In the genomic region with DNA sequence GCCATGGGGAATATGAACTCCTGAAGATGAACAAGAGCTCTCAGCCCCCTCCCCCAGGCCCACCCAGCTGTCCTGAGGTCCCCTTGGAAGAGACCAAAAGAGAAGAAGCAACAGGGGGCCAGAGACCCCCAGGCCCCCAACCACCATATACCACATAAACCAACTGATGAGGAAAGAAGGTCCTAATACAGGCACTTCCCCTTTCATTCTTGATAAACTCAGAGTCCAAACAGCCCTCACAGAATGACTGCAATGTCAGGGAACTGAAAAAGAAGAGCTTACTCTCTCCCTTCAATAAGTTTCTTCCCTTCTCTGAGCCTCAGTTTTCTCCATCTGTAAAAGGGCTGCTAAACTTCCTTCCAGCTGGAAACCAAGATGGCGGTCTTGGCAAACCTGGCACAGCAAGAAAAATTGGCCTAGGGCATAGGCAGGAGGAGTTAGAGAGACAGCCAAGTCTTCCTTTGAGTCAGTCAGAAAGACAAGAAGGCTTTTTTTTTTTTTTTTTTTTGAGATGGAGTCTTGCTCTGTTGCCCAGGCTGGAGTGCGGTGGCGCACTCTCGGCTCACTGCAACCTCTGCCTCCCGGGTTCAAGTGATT, we compare ENCODE assay signal across 2 cellular contexts.
TF ChIP-seq lines count a peak whose summit lies in the region.

No MANE protein-coding gene starts in this region.

TF ChIP-seq in A549, 52 proteins besides CTCF, POLR2A, EP300 and RAD21 (continued from another document):
- TF ChIP-seq, protein P1, sequence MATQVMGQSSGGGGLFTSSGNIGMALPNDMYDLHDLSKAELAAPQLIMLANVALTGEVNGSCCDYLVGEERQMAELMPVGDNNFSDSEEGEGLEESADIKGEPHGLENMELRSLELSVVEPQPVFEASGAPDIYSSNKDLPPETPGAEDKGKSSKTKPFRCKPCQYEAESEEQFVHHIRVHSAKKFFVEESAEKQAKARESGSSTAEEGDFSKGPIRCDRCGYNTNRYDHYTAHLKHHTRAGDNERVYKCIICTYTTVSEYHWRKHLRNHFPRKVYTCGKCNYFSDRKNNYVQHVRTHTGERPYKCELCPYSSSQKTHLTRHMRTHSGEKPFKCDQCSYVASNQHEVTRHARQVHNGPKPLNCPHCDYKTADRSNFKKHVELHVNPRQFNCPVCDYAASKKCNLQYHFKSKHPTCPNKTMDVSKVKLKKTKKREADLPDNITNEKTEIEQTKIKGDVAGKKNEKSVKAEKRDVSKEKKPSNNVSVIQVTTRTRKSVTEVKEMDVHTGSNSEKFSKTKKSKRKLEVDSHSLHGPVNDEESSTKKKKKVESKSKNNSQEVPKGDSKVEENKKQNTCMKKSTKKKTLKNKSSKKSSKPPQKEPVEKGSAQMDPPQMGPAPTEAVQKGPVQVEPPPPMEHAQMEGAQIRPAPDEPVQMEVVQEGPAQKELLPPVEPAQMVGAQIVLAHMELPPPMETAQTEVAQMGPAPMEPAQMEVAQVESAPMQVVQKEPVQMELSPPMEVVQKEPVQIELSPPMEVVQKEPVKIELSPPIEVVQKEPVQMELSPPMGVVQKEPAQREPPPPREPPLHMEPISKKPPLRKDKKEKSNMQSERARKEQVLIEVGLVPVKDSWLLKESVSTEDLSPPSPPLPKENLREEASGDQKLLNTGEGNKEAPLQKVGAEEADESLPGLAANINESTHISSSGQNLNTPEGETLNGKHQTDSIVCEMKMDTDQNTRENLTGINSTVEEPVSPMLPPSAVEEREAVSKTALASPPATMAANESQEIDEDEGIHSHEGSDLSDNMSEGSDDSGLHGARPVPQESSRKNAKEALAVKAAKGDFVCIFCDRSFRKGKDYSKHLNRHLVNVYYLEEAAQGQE (IDR thresholded peaks at IDR 0.05), result no peak
- TF ChIP-seq EHF (CRISPR knock-in tag; IDR thresholded peaks at IDR 0.05), result no peak
- TF ChIP-seq PHF8 (IDR thresholded peaks at IDR 0.05; ENCODE audit: borderline replicate concordance, low read depth), result no peak
- no peak for TF ChIP-seq RARB (CRISPR knock-in tag; IDR thresholded peaks at IDR 0.05)
- TF ChIP-seq, protein P2, sequence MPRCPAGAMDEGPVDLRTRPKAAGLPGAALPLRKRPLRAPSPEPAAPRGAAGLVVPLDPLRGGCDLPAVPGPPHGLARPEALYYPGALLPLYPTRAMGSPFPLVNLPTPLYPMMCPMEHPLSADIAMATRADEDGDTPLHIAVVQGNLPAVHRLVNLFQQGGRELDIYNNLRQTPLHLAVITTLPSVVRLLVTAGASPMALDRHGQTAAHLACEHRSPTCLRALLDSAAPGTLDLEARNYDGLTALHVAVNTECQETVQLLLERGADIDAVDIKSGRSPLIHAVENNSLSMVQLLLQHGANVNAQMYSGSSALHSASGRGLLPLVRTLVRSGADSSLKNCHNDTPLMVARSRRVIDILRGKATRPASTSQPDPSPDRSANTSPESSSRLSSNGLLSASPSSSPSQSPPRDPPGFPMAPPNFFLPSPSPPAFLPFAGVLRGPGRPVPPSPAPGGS (IDR thresholded peaks at IDR 0.05), result no peak
- TF ChIP-seq, protein P3, sequence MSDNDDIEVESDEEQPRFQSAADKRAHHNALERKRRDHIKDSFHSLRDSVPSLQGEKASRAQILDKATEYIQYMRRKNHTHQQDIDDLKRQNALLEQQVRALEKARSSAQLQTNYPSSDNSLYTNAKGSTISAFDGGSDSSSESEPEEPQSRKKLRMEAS (IDR thresholded peaks at IDR 0.05), result no peak
- no peak for TF ChIP-seq FOXS1 (CRISPR knock-in tag; IDR thresholded peaks at IDR 0.05)
- no peak for TF ChIP-seq POLR2AphosphoS2 (conservative IDR thresholded peaks at IDR 0.05; ENCODE audit: low read length)
- no peak for TF ChIP-seq MAFK (IDR thresholded peaks at IDR 0.05; ENCODE audit: partially characterized antibody)
- no peak for TF ChIP-seq TFCP2L1 (CRISPR knock-in tag; IDR thresholded peaks at IDR 0.05)
- no peak for TF ChIP-seq SREBF2 (IDR thresholded peaks at IDR 0.05)
- no peak for TF ChIP-seq FOSL2 (IDR thresholded peaks at IDR 0.05)
- no peak for TF ChIP-seq FOSL2 (CRISPR knock-in tag; IDR thresholded peaks at IDR 0.05)
- TF ChIP-seq ZNF302 (CRISPR knock-in tag; IDR thresholded peaks at IDR 0.05), result no peak
- TF ChIP-seq JUN (IDR thresholded peaks at IDR 0.05), result no peak
- TF ChIP-seq KDM1A (IDR thresholded peaks at IDR 0.05; ENCODE audit: low read depth), result no peak
- no peak for TF ChIP-seq FOSB (CRISPR knock-in tag; IDR thresholded peaks at IDR 0.05)
- TF ChIP-seq SMC3 (IDR thresholded peaks at IDR 0.05), result no peak

TF ChIP-seq in IMR-90, 13 proteins besides CTCF, POLR2A, EP300 and RAD21 (continued from another document):
- no peak for TF ChIP-seq MXI1 (IDR thresholded peaks at IDR 0.05; ENCODE audit: borderline replicate concordance, low read depth, low read length)
- TF ChIP-seq, protein P4, sequence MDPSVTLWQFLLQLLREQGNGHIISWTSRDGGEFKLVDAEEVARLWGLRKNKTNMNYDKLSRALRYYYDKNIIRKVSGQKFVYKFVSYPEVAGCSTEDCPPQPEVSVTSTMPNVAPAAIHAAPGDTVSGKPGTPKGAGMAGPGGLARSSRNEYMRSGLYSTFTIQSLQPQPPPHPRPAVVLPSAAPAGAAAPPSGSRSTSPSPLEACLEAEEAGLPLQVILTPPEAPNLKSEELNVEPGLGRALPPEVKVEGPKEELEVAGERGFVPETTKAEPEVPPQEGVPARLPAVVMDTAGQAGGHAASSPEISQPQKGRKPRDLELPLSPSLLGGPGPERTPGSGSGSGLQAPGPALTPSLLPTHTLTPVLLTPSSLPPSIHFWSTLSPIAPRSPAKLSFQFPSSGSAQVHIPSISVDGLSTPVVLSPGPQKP (IDR thresholded peaks at IDR 0.05; ENCODE audit: borderline replicate concordance, low read depth, low read length), result no peak
